In the genomic region with DNA sequence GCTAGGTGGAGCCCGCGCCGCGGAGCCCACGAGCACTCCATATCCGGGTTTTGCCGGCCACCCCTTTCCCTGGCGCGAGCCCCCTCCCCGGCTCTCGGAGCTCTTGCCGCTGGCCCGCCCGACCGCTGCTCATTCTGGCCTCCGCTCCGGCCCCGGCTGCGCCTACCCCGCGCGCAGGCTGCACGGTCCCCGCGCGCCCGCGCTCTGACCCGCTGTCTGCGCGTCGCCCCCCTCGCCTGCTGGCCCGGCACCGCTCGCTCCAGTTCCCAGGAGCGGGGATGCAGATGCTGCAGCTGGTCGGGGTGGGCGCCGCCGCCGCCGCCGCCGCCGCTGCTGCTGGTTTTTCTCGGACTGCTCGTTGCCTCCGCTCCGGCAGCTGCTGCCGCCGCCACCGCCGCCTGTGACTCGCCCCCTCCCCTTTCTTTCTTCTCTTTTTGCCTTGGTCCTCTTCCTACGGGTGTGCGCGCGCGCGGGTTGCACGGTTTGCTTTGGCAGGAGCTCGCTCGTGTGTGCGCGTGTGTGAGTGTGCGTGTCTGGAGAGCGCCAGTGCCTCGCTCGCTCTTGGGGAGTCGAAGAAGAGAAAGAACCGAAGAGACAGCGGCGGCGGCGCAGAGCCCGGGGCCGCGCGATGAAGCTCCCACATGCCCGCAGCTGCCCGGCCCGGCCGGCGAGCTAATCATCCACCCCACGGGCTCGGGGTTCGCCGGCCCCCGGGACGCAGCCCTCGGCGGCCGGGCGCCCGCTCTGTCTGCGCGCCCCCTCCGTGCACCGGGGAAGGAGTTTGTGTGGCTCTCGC, we compare ENCODE assay signal across 9 cellular contexts. TPM values are rescaled to one million over a fixed set of nuclear protein-coding genes. Genes with fewer than 3 reads are reported as not detected.
DNase-seq lines count a peak whose midpoint lies in the region; ATAC-seq and TF ChIP-seq lines count a peak whose summit lies in the region.
"Had no signal": no experiment of that assay in that cellular context is flagged by ENCODE, and none has a peak within 500 bp of the region (broad histone marks: within the 10 kb centered on the region; RNA-seq: fewer than 3 reads in every experiment).

A gene (plus strand): TSS at position 132 of the 796 bp plus-strand sequence.

- H3K4me1 ChIP-seq in GM23248 (ENCODE audit: insufficient read depth) (no peaks in the 10 kb centered on the region), mucosa of rectum (ENCODE audit: control insufficient read depth in 2 of 2, insufficient read depth in 2 of 2, low read length in 2 of 2) (no peaks in the 10 kb centered on the region), aorta (ENCODE audit: control insufficient read depth in 1 of 2, insufficient read depth in 2 of 2, low read length in 2 of 2) (no peaks in the 10 kb centered on the region)

- H3K27ac ChIP-seq in GM23248 (no peak within 1 kb of the TSS), mucosa of rectum (ENCODE audit: low read depth in 2 of 2, low read length in 2 of 2) (peak within 1 kb of the TSS; percentile 47 to 52), aorta (ENCODE audit: low read depth in 1 of 2, low read length in 2 of 2) (peak within 1 kb of the TSS in 1 of 2 donors; percentile 1)

- H3K79me2 ChIP-seq in GM23248 (ENCODE audit: insufficient read depth): no peaks in the 10 kb centered on the region

- 3 to 4% methylated on average over 64 to 101 of the region's 101 CpGs for WGBS in GM23248 (ENCODE audit: low coverage in 1 of 2, low lambda C conversion rate in 2 of 2, missing lambda C conversion rate in 2 of 2), 2 experiments
- 0 to 1% methylated on average over 75 to 101 of the region's 101 CpGs for WGBS in aorta, 2 donors

- H3K9me3 ChIP-seq in GM23248 (ENCODE audit: low read depth) (no peaks in the 10 kb centered on the region), mucosa of rectum (ENCODE audit: control insufficient read depth in 2 of 2, low read length in 2 of 2) (no peaks in the 10 kb centered on the region), aorta (ENCODE audit: control insufficient read depth, low read length) (no peaks in the 10 kb centered on the region)

- H3K4me3 ChIP-seq in GM23248 (no peak within 1 kb of the TSS), epithelial cell of proximal tubule (ENCODE audit: low read depth, low read length) (peak within 1 kb of the TSS; percentile 35), mucosa of rectum (ENCODE audit: low read length in 2 of 2) (peak within 1 kb of the TSS; percentile 59 to 78), aorta (ENCODE audit: low read length in 2 of 2) (peak within 1 kb of the TSS; percentile 92 to 96)

- no peak within 1 kb of the TSS for H2AFZ ChIP-seq in GM23248

- H3K9ac ChIP-seq in GM23248: no peak within 1 kb of the TSS
- H3K9ac ChIP-seq in mucosa of rectum (ENCODE audit: low read depth in 1 of 2, low read length in 2 of 2): peak within 1 kb of the TSS in 1 of 2 donors; percentile 43

- no peaks in the 10 kb centered on the region for H3F3A ChIP-seq in GM23248 (ENCODE audit: insufficient read depth)

- in situ Hi-C loops in GM23248 (cut with MboI): no loop called here

- ATAC-seq in aorta (ENCODE audit: low FRiP score): peak; percentile 74
- no peak for ATAC-seq in HG03342 (IDR thresholded peaks at IDR 0.05; ENCODE audit: unreplicated experiment)
- ATAC-seq: left colon had no signal

- intact Hi-C loops in aorta (cut with DNase I): loop anchor here in 1 of 2 donors (10.0 kb wide), 1 partner anchor 74 kb away; no protein-coding TSS in a partner anchor

- peaks cover 41% of the 10 kb centered on the region for H3K27me3 ChIP-seq in GM23248 (replicated peaks; ENCODE audit: insufficient read depth)
- peaks cover 6 to 19% of the 10 kb centered on the region in 2 donors for H3K27me3 ChIP-seq in mucosa of rectum (ENCODE audit: control insufficient read depth in 2 of 2, insufficient read depth in 2 of 2, low read length in 2 of 2)
- H3K27me3 ChIP-seq in aorta (ENCODE audit: control insufficient read depth in 1 of 2, insufficient read depth in 2 of 2, low read length in 1 of 2): no peaks in the 10 kb centered on the region

- H4K20me1 ChIP-seq in GM23248 (ENCODE audit: insufficient read depth): no peaks in the 10 kb centered on the region

- H3K36me3 ChIP-seq in GM23248 (ENCODE audit: low read depth) (no peaks in the 10 kb centered on the region), mucosa of rectum (ENCODE audit: control insufficient read depth in 2 of 2, insufficient read depth in 2 of 2, low read length in 2 of 2) (no peaks in the 10 kb centered on the region), aorta (ENCODE audit: control insufficient read depth in 1 of 2, insufficient read depth in 2 of 2, low read length in 1 of 2) (no peaks in the 10 kb centered on the region)

- H3K4me2 ChIP-seq in GM23248 (ENCODE audit: unreplicated experiment): peak within 1 kb of the TSS; percentile 23

- peak; percentile 9 for DNase-seq in GM23248
- peak; percentile 30 for DNase-seq in NCI-H526 treated with DMSO at 0.1 percent for 48 hours (lab: John Stamatoyannopoulos, UW)
- no peak for DNase-seq in epithelial cell of proximal tubule (ENCODE audit: low read depth)
- DNase-seq in aorta: peak; percentile 47 to 85
- no peak for DNase-seq in HK-2 (ENCODE audit: unreplicated experiment)
- DNase-seq in OCI-M2 (lab: John Stamatoyannopoulos, UW; ENCODE audit: unreplicated experiment): no peak

- TF ChIP-seq CTCF in epithelial cell of proximal tubule (conservative IDR thresholded peaks at IDR 0.05; ENCODE audit: low read depth, low read length): no peak

- no peaks in the 10 kb centered on the region for H3K9me2 ChIP-seq in GM23248 (ENCODE audit: insufficient read depth)

RNA-seq across cellular contexts. Expression of the gene that starts here (rescaled TPM):
- total RNA-seq in GM23248 (2014; rRNA removed; shearing (Covaris generic)): not detected in 2 replicates
- polyA plus RNA-seq in GM23248 (2016; fragmentation: Nextera tagmentation; extraction: Ambion mirVana) (not detected in 2 replicates), aorta (10 to 100 TPM in 1 of 2 donors, 1 to 10 TPM in 1; 1.8 to 14.8 TPM)
- total RNA-seq in epithelial cell of proximal tubule (0.12 and 0.14 TPM in 2 replicates), aorta (100 to 1,000 TPM in 1 of 2 donors, 10 to 100 TPM in 1; 26.7 to 110 TPM)

Comparison
In these comparisons a context has a peak if more than half of its experiments do, and no peak if none do; other contexts are left out.
1. RNA of the gene that starts here (total RNA-seq): 26.7 to 110 TPM in aorta; 0.12 to 0.14 TPM in epithelial cell of proximal tubule and not detected in GM23248; every median in the first group is over 10 times any median in the second.
2. Peak in DNase-seq and H3K4me2 ChIP-seq in GM23248; RNA of the gene not detected or under 1 TPM.
3. DNase-seq: peak in NCI-H526 treated with DMSO at 0.1 percent for 48 hours (single experiment) and aorta (2 of 2); none in epithelial cell of proximal tubule (single experiment), HK-2 (single experiment) and OCI-M2 (single experiment).